In genomic region chr1:30929135-30929889, GRCh38 we compare ENCODE assay signal across 8 cellular contexts. TPM values are rescaled to one million over a fixed set of nuclear protein-coding genes. Genes with fewer than 3 reads are reported as not detected.
DNase-seq lines count a peak whose midpoint lies in the region; ATAC-seq and TF ChIP-seq lines count a peak whose summit lies in the region.

No MANE protein-coding gene starts in this region.

- H3K27ac ChIP-seq in DND-41 (ENCODE audit: low read length): no peak overlapping the region

- peaks cover 21% of the 10 kb centered on the region for H3K36me3 ChIP-seq in DND-41 (ENCODE audit: insufficient read depth, low read length)

- H3K27me3 ChIP-seq in DND-41 (ENCODE audit: insufficient read depth, low read length, poor library complexity): no peaks in the 10 kb centered on the region

- TF ChIP-seq CTCF in DND-41 (IDR thresholded peaks at IDR 0.05; ENCODE audit: borderline replicate concordance, extremely low read depth, low read length, poor library complexity, severe bottlenecking) (peak; percentile 83), astrocyte of the cerebellum (IDR thresholded peaks at IDR 0.05; ENCODE audit: low read depth, low read length, missing control alignments) (peak; percentile 77)

- no peak overlapping the region for H3K4me2 ChIP-seq in DND-41 (ENCODE audit: insufficient read depth, low read length)

- ATAC-seq in DND-41 (ENCODE audit: insufficient read depth, low read depth) (peak; percentile 77), SK-N-SH treated with all-trans-retinoic acid at 6 μM for 48 hours (peak; percentile 74), GM19324 (IDR thresholded peaks at IDR 0.05; ENCODE audit: low FRiP score, unreplicated experiment) (no peak)

- H3K4me1 ChIP-seq in DND-41 (ENCODE audit: insufficient read depth, low read length): no peaks in the 10 kb centered on the region

- DNase-seq in DND-41 (peak; percentile 65), astrocyte of the cerebellum (ENCODE audit: low read depth) (no peak), iPS DF 4.7 (ENCODE audit: extremely low read depth, low spot score) (peak; percentile 44), Ammon's horn (ENCODE audit: low spot score) (no peak)
- DNase-seq in Jurkat, Clone E6-1 (ENCODE audit: low read depth, low spot score): peak; percentile 41
- peak; percentile 53 to 62 for DNase-seq in stimulated activated CD4-positive, alpha-beta T cell treated with anti-CD3 and anti-CD28 coated beads, Interleukin-2, amount 100 ng/mL, for 24 hours

- H3K9ac ChIP-seq in DND-41 (ENCODE audit: low read depth, low read length): no peak overlapping the region

- H4K20me1 ChIP-seq in DND-41 (ENCODE audit: insufficient read depth, low read length): peaks cover 26% of the 10 kb centered on the region

- H2AFZ ChIP-seq in DND-41 (ENCODE audit: low read depth, low read length): no peak overlapping the region

- H3K4me3 ChIP-seq in DND-41 (ENCODE audit: low read depth in 1 of 2, low read length in 2 of 2) (no peak overlapping the region), astrocyte of the cerebellum (ENCODE audit: low read depth, low read length) (no peak overlapping the region)
- no peak overlapping the region for H3K4me3 ChIP-seq in Jurkat, Clone E6-1 (ENCODE audit: low read length)

- H3K79me2 ChIP-seq in DND-41 (ENCODE audit: insufficient read depth, low read length): no peaks in the 10 kb centered on the region

- H3K9me3 ChIP-seq in DND-41 (ENCODE audit: insufficient read depth, low read length, severe bottlenecking): no peaks in the 10 kb centered on the region

- in situ Hi-C loops in astrocyte of the cerebellum (cut with HindIII; ENCODE audit: low sequenced_read_pairs): no loop called here

TF ChIP-seq in SK-N-SH treated with all-trans-retinoic acid at 6 μM for 48 hours, 23 proteins besides CTCF, POLR2A, EP300 and RAD21:
- no peak for TF ChIP-seq TCF4 (CRISPR knock-in tag; IDR thresholded peaks at IDR 0.05; ENCODE audit: borderline replicate concordance)
- TF ChIP-seq, protein P1, sequence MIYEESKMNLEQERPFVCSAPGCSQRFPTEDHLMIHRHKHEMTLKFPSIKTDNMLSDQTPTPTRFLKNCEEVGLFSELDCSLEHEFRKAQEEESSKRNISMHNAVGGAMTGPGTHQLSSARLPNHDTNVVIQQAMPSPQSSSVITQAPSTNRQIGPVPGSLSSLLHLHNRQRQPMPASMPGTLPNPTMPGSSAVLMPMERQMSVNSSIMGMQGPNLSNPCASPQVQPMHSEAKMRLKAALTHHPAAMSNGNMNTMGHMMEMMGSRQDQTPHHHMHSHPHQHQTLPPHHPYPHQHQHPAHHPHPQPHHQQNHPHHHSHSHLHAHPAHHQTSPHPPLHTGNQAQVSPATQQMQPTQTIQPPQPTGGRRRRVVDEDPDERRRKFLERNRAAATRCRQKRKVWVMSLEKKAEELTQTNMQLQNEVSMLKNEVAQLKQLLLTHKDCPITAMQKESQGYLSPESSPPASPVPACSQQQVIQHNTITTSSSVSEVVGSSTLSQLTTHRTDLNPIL (CRISPR knock-in tag; IDR thresholded peaks at IDR 0.05; ENCODE audit: low read depth): no peak
- no peak for TF ChIP-seq OSR1 (CRISPR knock-in tag; IDR thresholded peaks at IDR 0.05)
- TF ChIP-seq, protein P2, sequence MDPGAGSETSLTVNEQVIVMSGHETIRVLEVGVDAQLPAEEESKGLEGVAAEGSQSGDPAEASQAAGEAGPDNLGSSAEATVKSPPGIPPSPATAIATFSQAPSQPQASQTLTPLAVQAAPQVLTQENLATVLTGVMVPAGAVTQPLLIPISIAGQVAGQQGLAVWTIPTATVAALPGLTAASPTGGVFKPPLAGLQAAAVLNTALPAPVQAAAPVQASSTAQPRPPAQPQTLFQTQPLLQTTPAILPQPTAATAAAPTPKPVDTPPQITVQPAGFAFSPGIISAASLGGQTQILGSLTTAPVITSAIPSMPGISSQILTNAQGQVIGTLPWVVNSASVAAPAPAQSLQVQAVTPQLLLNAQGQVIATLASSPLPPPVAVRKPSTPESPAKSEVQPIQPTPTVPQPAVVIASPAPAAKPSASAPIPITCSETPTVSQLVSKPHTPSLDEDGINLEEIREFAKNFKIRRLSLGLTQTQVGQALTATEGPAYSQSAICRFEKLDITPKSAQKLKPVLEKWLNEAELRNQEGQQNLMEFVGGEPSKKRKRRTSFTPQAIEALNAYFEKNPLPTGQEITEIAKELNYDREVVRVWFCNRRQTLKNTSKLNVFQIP (CRISPR knock-in tag; IDR thresholded peaks at IDR 0.05; ENCODE audit: borderline replicate concordance, low read depth): no peak
- no peak for TF ChIP-seq ZFP3 (CRISPR knock-in tag; IDR thresholded peaks at IDR 0.05)

RNA-seq across cellular contexts. Expression of gene SDC3, which starts 20.8 kb away (rescaled TPM):
- 10.9 TPM for polyA plus RNA-seq in Jurkat, Clone E6-1 (2012; ENCODE audit: insufficient read depth, insufficient read length)

Comparison
In these comparisons a context has a peak if more than half of its experiments do, and no peak if none do; other contexts are left out.
1. DNase-seq: peak in DND-41 (single experiment), Jurkat, Clone E6-1 (single experiment), iPS DF 4.7 (single experiment) and stimulated activated CD4-positive, alpha-beta T cell treated with anti-CD3 and anti-CD28 coated beads, Interleukin-2, amount 100 ng/mL, for 24 hours (2 of 2); none in astrocyte of the cerebellum (single experiment) and Ammon's horn (single experiment).